ENCODE assay signal across 8 cellular contexts in genomic region chrX:2926255-2926654, GRCh38. TPM values are rescaled to one million over a fixed set of nuclear protein-coding genes. Genes with fewer than 3 reads are reported as not detected.
DNase-seq lines count a peak whose midpoint lies in the region; ATAC-seq and TF ChIP-seq lines count a peak whose summit lies in the region.
"Not testable (repeated sequence)": the region's sequence is repeated elsewhere in the genome, so short reads cannot be mapped to it uniquely, and the experiment has no call there.

No MANE protein-coding gene starts in this region.

- H3K9me3 ChIP-seq in BLaER1 treated with 17β-estradiol and CSF1 and Interleukin-3, amounts not matched to agents 10 nM and 100 nM (replicated peaks in 1 of 11), result peaks cover 9 to 15% (median 12%) of the 10 kb centered on the region in 11 experiments
- not testable (repeated sequence) for H3K9me3 ChIP-seq in cardiac muscle cell (ENCODE audit: low read depth); neural progenitor cell (ENCODE audit: low read depth); smooth muscle cell (replicated peaks; ENCODE audit: low read depth)

- peaks cover 20 to 47% (median 30%) of the 10 kb centered on the region in 11 experiments for H3K36me3 ChIP-seq in BLaER1 treated with 17β-estradiol and CSF1 and Interleukin-3, amounts not matched to agents 10 nM and 100 nM
- not testable (repeated sequence) for H3K36me3 ChIP-seq in cardiac muscle cell; neural progenitor cell; smooth muscle cell (ENCODE audit: low read depth)

- H3K79me2 ChIP-seq in neural progenitor cell (ENCODE audit: low read depth), result peaks cover 11% of the 10 kb centered on the region
- not testable (repeated sequence) for H3K79me2 ChIP-seq in smooth muscle cell (ENCODE audit: low read depth)

- intact Hi-C loops in natural killer cell (cut with micrococcal nuclease), result not testable (repeated sequence)

- not testable (repeated sequence) for H3K27me3 ChIP-seq in BLaER1 treated with 17β-estradiol and CSF1 and Interleukin-3, amounts not matched to agents 10 nM and 100 nM; cardiac muscle cell; neural progenitor cell; smooth muscle cell (ENCODE audit: low read depth)

- H3K4me3 ChIP-seq in BLaER1 treated with 17β-estradiol and CSF1 and Interleukin-3, amounts not matched to agents 10 nM and 100 nM; cardiac muscle cell; neural progenitor cell; smooth muscle cell: not testable (repeated sequence)

- H3K27ac Mint-ChIP-seq in IgD-negative memory B cell (peak overlapping the region in 2 of 3 donors; percentile 19 to 74), memory B cell (peak overlapping the region; percentile 81), natural killer cell (peak overlapping the region; percentile 59 to 72)
- not testable (repeated sequence) for H3K27ac Mint-ChIP-seq in neural progenitor cell

- H4K20me1 ChIP-seq in BLaER1 treated with 17β-estradiol and CSF1 and Interleukin-3, amounts not matched to agents 10 nM and 100 nM; neural progenitor cell (ENCODE audit: low read depth); smooth muscle cell (ENCODE audit: low read depth): not testable (repeated sequence)

- H3K4me3 Mint-ChIP-seq in IgD-negative memory B cell (peak overlapping the region in 2 of 4 donors; percentile 39 to 75), natural killer cell (peak overlapping the region; percentile 61)
- not testable (repeated sequence) for H3K4me3 Mint-ChIP-seq in memory B cell, neural progenitor cell

- TF ChIP-seq CTCF in cardiac muscle cell (IDR thresholded peaks at IDR 0.05; ENCODE audit: low read depth, low read length); natural killer cell (IDR thresholded peaks at IDR 0.05); neural progenitor cell (IDR thresholded peaks at IDR 0.05); smooth muscle cell (IDR thresholded peaks at IDR 0.05; ENCODE audit: borderline replicate concordance, insufficient read depth, poor library complexity, severe bottlenecking): not testable (repeated sequence)

- not testable (repeated sequence) for H2AFZ ChIP-seq in neural progenitor cell (replicated peaks); smooth muscle cell (ENCODE audit: low read depth)

- not testable (repeated sequence) for H3K4me1 Mint-ChIP-seq in IgD-negative memory B cell, memory B cell, natural killer cell
- peaks cover 24% of the 10 kb centered on the region for H3K4me1 Mint-ChIP-seq in neural progenitor cell

- peak overlapping the region in 7 of 11 experiments; percentile 1 to 37 (median 10); a peak in 8 of 22 replicates for H3K4me2 ChIP-seq in BLaER1 treated with 17β-estradiol and CSF1 and Interleukin-3, amounts not matched to agents 10 nM and 100 nM
- H3K4me2 ChIP-seq in neural progenitor cell, result peak overlapping the region; percentile 55
- not testable (repeated sequence) for H3K4me2 ChIP-seq in smooth muscle cell

- WGBS in smooth muscle cell (ENCODE audit: low lambda C conversion rate), result 50% methylated on average over 4 of the region's 4 CpGs

- not testable (repeated sequence) for H3K9me3 Mint-ChIP-seq in IgD-negative memory B cell, memory B cell, natural killer cell
- H3K9me3 Mint-ChIP-seq in neural progenitor cell, result peaks cover 11% of the 10 kb centered on the region

- peaks cover 62% of the 10 kb centered on the region for H3F3A ChIP-seq in neural progenitor cell (ENCODE audit: low read depth)
- H3F3A ChIP-seq in smooth muscle cell (ENCODE audit: low read depth), result not testable (repeated sequence)

- DNase-seq in ELF-1 (ENCODE audit: low read depth, low spot score), result peak; percentile 65
- DNase-seq in cardiac muscle cell (ENCODE audit: low read depth in 1 of 2, low spot score in 1 of 2); memory B cell (ENCODE audit: low spot score in 2 of 2); natural killer cell; smooth muscle cell (lab: John Stamatoyannopoulos, UW; ENCODE audit: unreplicated experiment): not testable (repeated sequence)
- DNase-seq in neural progenitor cell (ENCODE audit: low spot score), result peak; percentile 48

- ATAC-seq in memory B cell (ENCODE audit: low read depth); natural killer cell: not testable (repeated sequence)

- not testable (repeated sequence) for H3K27ac ChIP-seq in BLaER1 treated with 17β-estradiol and CSF1 and Interleukin-3, amounts not matched to agents 10 nM and 100 nM
- H3K27ac ChIP-seq in cardiac muscle cell (peak overlapping the region; percentile 42), neural progenitor cell (peak overlapping the region; percentile 84), smooth muscle cell (ENCODE audit: low read depth) (peak overlapping the region; percentile 23)

- H3K27me3 Mint-ChIP-seq in IgD-negative memory B cell; memory B cell; natural killer cell (ENCODE audit: low read depth in 2 of 2); neural progenitor cell (ENCODE audit: insufficient read depth, low read depth): not testable (repeated sequence)

- H3K9ac ChIP-seq in BLaER1 treated with 17β-estradiol and CSF1 and Interleukin-3, amounts not matched to agents 10 nM and 100 nM; neural progenitor cell; smooth muscle cell (ENCODE audit: low read depth): not testable (repeated sequence)

- H3K4me1 ChIP-seq in BLaER1 treated with 17β-estradiol and CSF1 and Interleukin-3, amounts not matched to agents 10 nM and 100 nM, result peaks cover 24 to 52% (median 34%) of the 10 kb centered on the region in 10 experiments
- not testable (repeated sequence) for H3K4me1 ChIP-seq in cardiac muscle cell (ENCODE audit: low read depth); smooth muscle cell (ENCODE audit: low read depth)
- H3K4me1 ChIP-seq in neural progenitor cell, result peaks cover 20% of the 10 kb centered on the region

- not testable (repeated sequence) for H3K36me3 Mint-ChIP-seq in IgD-negative memory B cell, memory B cell, natural killer cell
- H3K36me3 Mint-ChIP-seq in neural progenitor cell, result peaks cover 21% of the 10 kb centered on the region

RNA-seq across cellular contexts. Expression of gene ARSD, which starts 2.9 kb away (rescaled TPM):
- polyA plus RNA-seq in IgD-negative memory B cell (5.4 TPM), cardiac muscle cell (23.5 and 29.7 TPM in 2 replicates), smooth muscle cell (21.1 and 25.6 TPM in 2 replicates)
- total RNA-seq in cardiac muscle cell (29.9 and 32.7 TPM in 2 replicates), natural killer cell (10 to 100 TPM in 2 of 3 donors, 1 to 10 TPM in 1; 9.7 to 21.6 (median 13.6) TPM), neural progenitor cell (ENCODE audit: low replicate concordance) (4.3 and 6.2 TPM in 2 replicates), smooth muscle cell (17.1 and 30.7 TPM in 2 replicates)
